19 cellular contexts compared by ENCODE assay signal in genomic region chr10:44237364-44238034, GRCh38.
"Had no signal": no experiment of that assay in that cellular context is flagged by ENCODE, and none has a peak within 500 bp of the region (broad histone marks: within the 10 kb centered on the region; RNA-seq: fewer than 3 reads in every experiment).

No MANE protein-coding gene starts in this region.

- H3K36me3 ChIP-seq: MG63, SJSA1 had no signal

- DNase-seq: KBM-7, MG63, NCI-H1092, NCI-H1436, NCI-H187, NCI-H2029, NCI-H2081 treated with DMSO at 0.1 percent for 48 hours, NCI-H2171, NCI-H226, NCI-H446, NCI-H510A, NCI-H524 treated with DMSO at 0.1 percent for 48 hours, NCI-H69, NCI-H774, Right ventricle myocardium superior, RPMI8226, SIG-M5 had no signal

- H3K27me3 ChIP-seq: MG63, SJSA1 had no signal

- H3K27ac ChIP-seq: SJSA1, SK-N-MC had no signal

- H3K9me3 ChIP-seq: MG63, SJSA1 had no signal

- H3K4me1 ChIP-seq: SJSA1 had no signal

- H3K4me3 ChIP-seq: MG63, SJSA1, SK-N-MC had no signal
